Comparison of ENCODE assay signal across 2 cellular contexts in genomic region chr11:3809624-3809928, GRCh38.
TF ChIP-seq lines count a peak whose summit lies in the region.

No MANE protein-coding gene starts in this region.

TF ChIP-seq in liver, 16 proteins besides CTCF, POLR2A, EP300 and RAD21:
- peak; percentile 2 for TF ChIP-seq HNF4G (IDR thresholded peaks at IDR 0.05)
- TF ChIP-seq ZBTB33 (IDR thresholded peaks at IDR 0.05): no peak

TF ChIP-seq in HepG2, 621 proteins besides CTCF, POLR2A, EP300 and RAD21:
- TF ChIP-seq ZNF136 (CRISPR knock-in tag; IDR thresholded peaks at IDR 0.05; ENCODE audit: low read depth): no peak
- no peak for TF ChIP-seq ZNF124 (CRISPR knock-in tag; IDR thresholded peaks at IDR 0.05)
- TF ChIP-seq RNF2 (conservative IDR thresholded peaks at IDR 0.05; ENCODE audit: low read depth): no peak
- no peak for TF ChIP-seq ZBTB33 (CRISPR knock-in tag; IDR thresholded peaks at IDR 0.05)
- TF ChIP-seq ZMAT5 (CRISPR knock-in tag; IDR thresholded peaks at IDR 0.05; ENCODE audit: borderline replicate concordance, low read depth): no peak
- TF ChIP-seq ZNF441 (CRISPR knock-in tag; IDR thresholded peaks at IDR 0.05; ENCODE audit: borderline replicate concordance): no peak
- TF ChIP-seq E2F5 (CRISPR knock-in tag; conservative IDR thresholded peaks at IDR 0.05): no peak
- TF ChIP-seq MED8 (CRISPR knock-in tag; IDR thresholded peaks at IDR 0.05; ENCODE audit: insufficient replicate concordance): no peak
- TF ChIP-seq TSC22D2 (CRISPR knock-in tag; IDR thresholded peaks at IDR 0.05; ENCODE audit: borderline replicate concordance): no peak
- TF ChIP-seq PHB2 (IDR thresholded peaks at IDR 0.05; ENCODE audit: partially characterized antibody): no peak
- no peak for TF ChIP-seq JUNB (CRISPR knock-in tag; IDR thresholded peaks at IDR 0.05; ENCODE audit: borderline replicate concordance)
- TF ChIP-seq, protein P1, sequence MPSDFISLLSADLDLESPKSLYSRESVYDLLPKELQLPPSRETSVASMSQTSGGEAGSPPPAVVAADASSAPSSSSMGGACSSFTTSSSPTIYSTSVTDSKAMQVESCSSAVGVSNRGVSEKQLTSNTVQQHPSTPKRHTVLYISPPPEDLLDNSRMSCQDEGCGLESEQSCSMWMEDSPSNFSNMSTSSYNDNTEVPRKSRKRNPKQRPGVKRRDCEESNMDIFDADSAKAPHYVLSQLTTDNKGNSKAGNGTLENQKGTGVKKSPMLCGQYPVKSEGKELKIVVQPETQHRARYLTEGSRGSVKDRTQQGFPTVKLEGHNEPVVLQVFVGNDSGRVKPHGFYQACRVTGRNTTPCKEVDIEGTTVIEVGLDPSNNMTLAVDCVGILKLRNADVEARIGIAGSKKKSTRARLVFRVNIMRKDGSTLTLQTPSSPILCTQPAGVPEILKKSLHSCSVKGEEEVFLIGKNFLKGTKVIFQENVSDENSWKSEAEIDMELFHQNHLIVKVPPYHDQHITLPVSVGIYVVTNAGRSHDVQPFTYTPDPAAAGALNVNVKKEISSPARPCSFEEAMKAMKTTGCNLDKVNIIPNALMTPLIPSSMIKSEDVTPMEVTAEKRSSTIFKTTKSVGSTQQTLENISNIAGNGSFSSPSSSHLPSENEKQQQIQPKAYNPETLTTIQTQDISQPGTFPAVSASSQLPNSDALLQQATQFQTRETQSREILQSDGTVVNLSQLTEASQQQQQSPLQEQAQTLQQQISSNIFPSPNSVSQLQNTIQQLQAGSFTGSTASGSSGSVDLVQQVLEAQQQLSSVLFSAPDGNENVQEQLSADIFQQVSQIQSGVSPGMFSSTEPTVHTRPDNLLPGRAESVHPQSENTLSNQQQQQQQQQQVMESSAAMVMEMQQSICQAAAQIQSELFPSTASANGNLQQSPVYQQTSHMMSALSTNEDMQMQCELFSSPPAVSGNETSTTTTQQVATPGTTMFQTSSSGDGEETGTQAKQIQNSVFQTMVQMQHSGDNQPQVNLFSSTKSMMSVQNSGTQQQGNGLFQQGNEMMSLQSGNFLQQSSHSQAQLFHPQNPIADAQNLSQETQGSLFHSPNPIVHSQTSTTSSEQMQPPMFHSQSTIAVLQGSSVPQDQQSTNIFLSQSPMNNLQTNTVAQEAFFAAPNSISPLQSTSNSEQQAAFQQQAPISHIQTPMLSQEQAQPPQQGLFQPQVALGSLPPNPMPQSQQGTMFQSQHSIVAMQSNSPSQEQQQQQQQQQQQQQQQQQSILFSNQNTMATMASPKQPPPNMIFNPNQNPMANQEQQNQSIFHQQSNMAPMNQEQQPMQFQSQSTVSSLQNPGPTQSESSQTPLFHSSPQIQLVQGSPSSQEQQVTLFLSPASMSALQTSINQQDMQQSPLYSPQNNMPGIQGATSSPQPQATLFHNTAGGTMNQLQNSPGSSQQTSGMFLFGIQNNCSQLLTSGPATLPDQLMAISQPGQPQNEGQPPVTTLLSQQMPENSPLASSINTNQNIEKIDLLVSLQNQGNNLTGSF (CRISPR knock-in tag; IDR thresholded peaks at IDR 0.05): no peak
- TF ChIP-seq THAP8 (CRISPR knock-in tag; IDR thresholded peaks at IDR 0.05; ENCODE audit: borderline replicate concordance): no peak
- TF ChIP-seq JARID2 (CRISPR knock-in tag; IDR thresholded peaks at IDR 0.05; ENCODE audit: insufficient replicate concordance): no peak
- TF ChIP-seq HMGA1 (CRISPR knock-in tag; conservative IDR thresholded peaks at IDR 0.05): no peak
- no peak for TF ChIP-seq ZKSCAN8 (CRISPR knock-in tag; IDR thresholded peaks at IDR 0.05; ENCODE audit: borderline replicate concordance)
- TF ChIP-seq ZNF205 (CRISPR knock-in tag; IDR thresholded peaks at IDR 0.05): no peak
- TF ChIP-seq ARID3A (IDR thresholded peaks at IDR 0.05; ENCODE audit: low read depth, low read length): no peak
- TF ChIP-seq RBAK (CRISPR knock-in tag; IDR thresholded peaks at IDR 0.05): no peak
- TF ChIP-seq SIX4 (CRISPR knock-in tag; IDR thresholded peaks at IDR 0.05): no peak
